13 cellular contexts compared by ENCODE assay signal in the genomic region with DNA sequence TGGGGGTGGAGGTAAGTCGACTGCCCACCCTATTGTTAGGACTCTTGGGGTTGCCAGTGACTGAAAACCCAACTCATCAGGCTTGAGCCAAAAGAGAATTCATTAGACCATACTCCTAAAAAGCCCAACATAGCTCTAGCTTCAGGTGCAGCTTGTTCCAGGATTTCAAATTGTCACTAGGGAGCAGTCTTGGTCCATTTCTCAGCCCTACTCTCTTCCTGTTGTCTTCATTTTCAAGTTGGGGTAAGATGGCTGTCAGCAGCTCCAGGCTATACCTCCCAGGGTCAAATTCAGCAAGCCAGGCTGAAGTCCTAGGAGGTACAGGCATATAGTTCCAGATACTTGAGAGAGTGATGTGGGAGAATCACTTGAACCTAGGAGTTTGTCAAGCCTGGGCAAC. TPM values are rescaled to one million over a fixed set of nuclear protein-coding genes. Genes with fewer than 3 reads are reported as not detected.
DNase-seq lines count a peak whose midpoint lies in the region; ATAC-seq, FAIRE-seq and TF ChIP-seq lines count a peak whose summit lies in the region.
"Had no signal": no experiment of that assay in that cellular context is flagged by ENCODE, and none has a peak within 500 bp of the region (broad histone marks: within the 10 kb centered on the region; RNA-seq: fewer than 3 reads in every experiment).

No MANE protein-coding gene starts in this region.

- no peaks in the 10 kb centered on the region for H3K4me1 ChIP-seq in K562 (replicated peaks in 1 of 2; ENCODE audit: control insufficient read depth in 2 of 2, insufficient read depth in 2 of 2, low read length in 2 of 2)
- H3K4me1 ChIP-seq: HAP-1 had no signal

- peak; percentile 72 for ATAC-seq in K562
- no peak for ATAC-seq in GM21576 (IDR thresholded peaks at IDR 0.05; ENCODE audit: unreplicated experiment)
- ATAC-seq: T-helper 17 cell had no signal

- FAIRE-seq in K562 (lab: Jason Lieb, UNC) = no peak
- FAIRE-seq: kidney had no signal

- peaks cover 0 to 17% of the 10 kb centered on the region in 2 experiments; a peak in 1 of 5 replicates for H3K27me3 ChIP-seq in K562 (ENCODE audit: control insufficient read depth in 2 of 2, insufficient read depth in 2 of 2, low read length in 2 of 2)

- TF ChIP-seq RAD21 in K562 (CRISPR knock-in tag; conservative IDR thresholded peaks at IDR 0.05 in 1 of 2, IDR thresholded peaks at IDR 0.05 in 1 of 2) = peak; percentile 40 to 59

- H3K9me1 ChIP-seq in K562 (ENCODE audit: control insufficient read depth, insufficient read depth, low read length) = no peaks in the 10 kb centered on the region

- no peak overlapping the region for H3K4me3 ChIP-seq in K562
- H3K4me3 ChIP-seq: HAP-1 had no signal

- H2AFZ ChIP-seq in K562 (ENCODE audit: low read depth, low read length) = no peak overlapping the region

- no peak for TF ChIP-seq POLR2A in K562 (conservative IDR thresholded peaks at IDR 0.05)

- H3K36me3 ChIP-seq in K562 (ENCODE audit: control insufficient read depth, insufficient read depth, low read length) = no peaks in the 10 kb centered on the region
- H3K36me3 ChIP-seq: HAP-1 had no signal

- POLR2A ChIA-PET in K562 (lab: Yijun Ruan, JAX) = interaction anchor here (0.7 to 1.6 kb wide), 4 partner anchors 8 to 163 kb away, joined by 3 to 6 read pairs (median 4); no protein-coding TSS in a partner anchor

- H3K4me2 ChIP-seq in K562 (ENCODE audit: insufficient read depth, low read length) = no peak overlapping the region
- H3K4me2 ChIP-seq: KMS-11 had no signal

- in situ Hi-C loops in K562 (cut with MboI) = no loop called here

- H4K20me1 ChIP-seq in K562 (replicated peaks; ENCODE audit: control insufficient read depth, insufficient read depth, low read length) = no peaks in the 10 kb centered on the region; the same call in 1 of the 2 replicates

- no peak overlapping the region for H3K9ac ChIP-seq in K562 (ENCODE audit: insufficient read depth in 1 of 2, low read depth in 2 of 2, low read length in 2 of 2)
- H3K9ac ChIP-seq: KMS-11 had no signal

- CTCF ChIA-PET in K562 (lab: Yijun Ruan, JAX; ENCODE audit: low intra/inter-chr PET ratio) = no interaction called here

- no TSS peak for BruUV-seq in K562 (replicated peaks; lab: Mats Ljungman, UMichigan)

- no peak overlapping the region for H3K27ac ChIP-seq in C4-2B
- H3K27ac ChIP-seq in K562 (ENCODE audit: extremely low read depth, low read depth, low read length) = no peak overlapping the region
- H3K27ac ChIP-seq: KMS-11 had no signal

- 0% methylated on average over 1 of the region's 1 CpG for WGBS in K562 (ENCODE audit: insufficient coverage, low coverage, missing lambda C conversion rate)

- DNase-seq in LHCN-M2 (ENCODE audit: low read depth) = peak; percentile 28
- peak in 1 of 4 experiments; percentile 20 for DNase-seq in K562 (ENCODE audit: extremely low read depth in 1 of 4, low spot score in 3 of 4)
- peak; percentile 62 to 65 for DNase-seq in lung microvascular endothelial cell (ENCODE audit: low read depth in 2 of 2)
- DNase-seq in NCI-H748 (lab: John Stamatoyannopoulos, UW; ENCODE audit: unreplicated experiment) = no peak
- DNase-seq in NCI-H187 treated with DMSO at 0.1 percent for 48 hours (lab: John Stamatoyannopoulos, UW) = no peak
- DNase-seq in NCI-H2107 (lab: John Stamatoyannopoulos, UW) = no peak
- DNase-seq: activated naive CD4-positive, alpha-beta T cell treated with anti-CD3 and anti-CD28 coated beads for 36 hours; kidney; T-helper 17 cell had no signal

- intact Hi-C loops in K562 (cut with micrococcal nuclease) = loop anchor here (10.0 kb wide), 1 partner anchor 272 kb away; no protein-coding TSS in a partner anchor

- TF ChIP-seq EP300 in K562 (IDR thresholded peaks at IDR 0.05; ENCODE audit: low read length) = no peak

- peak; percentile 41 for TF ChIP-seq CTCF in C4-2B (conservative IDR thresholded peaks at IDR 0.05)
- TF ChIP-seq CTCF in K562 (IDR thresholded peaks at IDR 0.05 in 2 of 3, conservative IDR thresholded peaks at IDR 0.05 in 1 of 3; ENCODE audit: insufficient read depth in 2 of 3, low read depth in 1 of 3, low read length in 3 of 3) = peak; percentile 36 to 54 (median 36); a peak in 3 of 6 replicates

- no peaks in the 10 kb centered on the region for H3K9me3 ChIP-seq in K562 (replicated peaks; ENCODE audit: control insufficient read depth, insufficient read depth, low read depth, low read length)
- H3K9me3 ChIP-seq: HAP-1 had no signal

- H3K79me2 ChIP-seq in K562 (ENCODE audit: control insufficient read depth, insufficient read depth, low read length) = no peaks in the 10 kb centered on the region

TF ChIP-seq in K562, 482 proteins besides CTCF, POLR2A, EP300 and RAD21:
- TF ChIP-seq ZFP30 (CRISPR knock-in tag; IDR thresholded peaks at IDR 0.05; ENCODE audit: borderline replicate concordance) = no peak
- TF ChIP-seq RHOXF2B (CRISPR knock-in tag; conservative IDR thresholded peaks at IDR 0.05) = no peak
- TF ChIP-seq POLR2B (IDR thresholded peaks at IDR 0.05; ENCODE audit: low read depth, partially characterized antibody) = no peak
- TF ChIP-seq CBFA2T3 (IDR thresholded peaks at IDR 0.05) = no peak
- no peak for TF ChIP-seq ZNF23 (CRISPR knock-in tag; IDR thresholded peaks at IDR 0.05)
- TF ChIP-seq RBM25 (IDR thresholded peaks at IDR 0.05; ENCODE audit: low read depth, low read length, severe bottlenecking) = no peak
- TF ChIP-seq, protein P1, sequence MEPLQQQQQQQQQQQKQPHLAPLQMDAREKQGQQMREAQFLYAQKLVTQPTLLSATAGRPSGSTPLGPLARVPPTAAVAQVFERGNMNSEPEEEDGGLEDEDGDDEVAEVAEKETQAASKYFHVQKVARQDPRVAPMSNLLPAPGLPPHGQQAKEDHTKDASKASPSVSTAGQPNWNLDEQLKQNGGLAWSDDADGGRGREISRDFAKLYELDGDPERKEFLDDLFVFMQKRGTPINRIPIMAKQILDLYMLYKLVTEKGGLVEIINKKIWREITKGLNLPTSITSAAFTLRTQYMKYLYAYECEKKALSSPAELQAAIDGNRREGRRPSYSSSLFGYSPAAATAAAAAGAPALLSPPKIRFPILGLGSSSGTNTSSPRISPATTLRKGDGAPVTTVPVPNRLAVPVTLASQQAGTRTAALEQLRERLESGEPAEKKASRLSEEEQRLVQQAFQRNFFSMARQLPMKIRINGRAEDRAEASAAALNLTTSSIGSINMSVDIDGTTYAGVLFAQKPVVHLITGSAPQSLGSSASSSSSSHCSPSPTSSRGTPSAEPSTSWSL (CRISPR knock-in tag; IDR thresholded peaks at IDR 0.05; ENCODE audit: borderline replicate concordance) = no peak
- no peak for TF ChIP-seq ASH1L (IDR thresholded peaks at IDR 0.05; ENCODE audit: borderline replicate concordance, low read depth, partially characterized antibody)
- TF ChIP-seq, protein P2, sequence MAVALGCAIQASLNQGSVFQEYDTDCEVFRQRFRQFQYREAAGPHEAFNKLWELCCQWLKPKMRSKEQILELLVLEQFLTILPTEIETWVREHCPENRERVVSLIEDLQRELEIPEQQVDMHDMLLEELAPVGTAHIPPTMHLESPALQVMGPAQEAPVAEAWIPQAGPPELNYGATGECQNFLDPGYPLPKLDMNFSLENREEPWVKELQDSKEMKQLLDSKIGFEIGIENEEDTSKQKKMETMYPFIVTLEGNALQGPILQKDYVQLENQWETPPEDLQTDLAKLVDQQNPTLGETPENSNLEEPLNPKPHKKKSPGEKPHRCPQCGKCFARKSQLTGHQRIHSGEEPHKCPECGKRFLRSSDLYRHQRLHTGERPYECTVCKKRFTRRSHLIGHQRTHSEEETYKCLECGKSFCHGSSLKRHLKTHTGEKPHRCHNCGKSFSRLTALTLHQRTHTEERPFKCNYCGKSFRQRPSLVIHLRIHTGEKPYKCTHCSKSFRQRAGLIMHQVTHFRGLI (CRISPR knock-in tag; IDR thresholded peaks at IDR 0.05) = no peak
- TF ChIP-seq MIER1 (IDR thresholded peaks at IDR 0.05; ENCODE audit: low read depth) = no peak
- no peak for TF ChIP-seq FOXP1 (CRISPR knock-in tag; IDR thresholded peaks at IDR 0.05)
- TF ChIP-seq, protein P3, sequence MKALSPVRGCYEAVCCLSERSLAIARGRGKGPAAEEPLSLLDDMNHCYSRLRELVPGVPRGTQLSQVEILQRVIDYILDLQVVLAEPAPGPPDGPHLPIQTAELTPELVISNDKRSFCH (CRISPR knock-in tag; IDR thresholded peaks at IDR 0.05) = no peak
- TF ChIP-seq, protein P3 (tag; IDR thresholded peaks at IDR 0.05) = no peak
- TF ChIP-seq, protein P4, sequence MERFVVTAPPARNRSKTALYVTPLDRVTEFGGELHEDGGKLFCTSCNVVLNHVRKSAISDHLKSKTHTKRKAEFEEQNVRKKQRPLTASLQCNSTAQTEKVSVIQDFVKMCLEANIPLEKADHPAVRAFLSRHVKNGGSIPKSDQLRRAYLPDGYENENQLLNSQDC (CRISPR knock-in tag; IDR thresholded peaks at IDR 0.05) = no peak

RNA-seq across cellular contexts. Expression of a gene that starts 14.9 kb away (rescaled TPM):
- 1.5 and 2.6 TPM in 2 replicates for total RNA-seq in LHCN-M2 (2014; rRNA removed)
- polyA plus RNA-seq in LHCN-M2 (2012) = 4.1 TPM
- not detected in 2 replicates for total RNA-seq in K562 (2011; cell fraction: chromatin; rRNA removed; ENCODE audit: low replicate concordance)
- total RNA-seq in K562 (2011; cell fraction: nucleolus; rRNA removed) = not detected in 2 replicates
- not detected in 2 replicates for total RNA-seq in K562 (2011; cell fraction: nucleoplasm; rRNA removed)
- total RNA-seq in K562 (2014; rRNA removed) = not detected in 2 replicates
- not detected in 2 replicates for total RNA-seq in K562 (2014; rRNA removed; fragmentation: Illumina TruSeq; extraction: Trizol)
- not detected in 2 replicates for total RNA-seq in K562 (2015; rRNA removed; fragmentation: Illumina TruSeq; extraction: Trizol)
- not detected in 2 replicates for total RNA-seq in K562 (2021)
- polyA plus RNA-seq in K562 (2011; rRNA removed) = not detected in 2 replicates
- not detected in 2 replicates for polyA plus RNA-seq in K562 (2011; cell fraction: cytosol; rRNA removed)
- not detected in 2 replicates for polyA plus RNA-seq in K562 (2011; cell fraction: nucleus; rRNA removed)
- polyA plus RNA-seq in K562 (2012) = not detected in 2 replicates
- not detected in 2 replicates for polyA plus RNA-seq in K562 (2014; fragmentation: Illumina TruSeq; extraction: Trizol)
- polyA plus RNA-seq in K562 (2014; fragmentation: Nextera tagmentation; extraction: Ambion mirVana) = not detected
- polyA plus RNA-seq in K562 (2014; rRNA removed) = not detected in 2 replicates
- not detected in 2 replicates for polyA minus RNA-seq in K562 (2011; rRNA and poly(A)+ RNA removed)
- not detected in 2 replicates for polyA minus RNA-seq in K562 (2011; cell fraction: cytosol; rRNA and poly(A)+ RNA removed)
- not detected in 2 replicates for polyA minus RNA-seq in K562 (2011; cell fraction: nucleus; rRNA and poly(A)+ RNA removed)
- 1.2 and 7.4 TPM in 2 replicates for total RNA-seq in lung microvascular endothelial cell
- total RNA-seq: activated naive CD4-positive, alpha-beta T cell treated with anti-CD3 and anti-CD28 coated beads for 36 hours; T-helper 17 cell had no signal

Comparison
In these comparisons a context has a peak if more than half of its experiments do, and no peak if none do; other contexts are left out.
1. DNase-seq: peak in LHCN-M2 (single experiment) and lung microvascular endothelial cell (2 of 2); none in NCI-H748 (single experiment), NCI-H187 treated with DMSO at 0.1 percent for 48 hours (single experiment) and NCI-H2107 (single experiment).